ENCODE assay signal across 9 cellular contexts in genomic region chr17:44360826-44361225, GRCh38. TPM values are rescaled to one million over a fixed set of nuclear protein-coding genes. Genes with fewer than 3 reads are reported as not detected.
A peak's percentile ranks its signal among the peaks of the same experiment; 100 is the strongest.
DNase-seq lines count a peak whose midpoint lies in the region; ATAC-seq lines count a peak whose summit lies in the region.
"Had no signal": no experiment of that assay in that cellular context is flagged by ENCODE, and none has a peak within 500 bp of the region (broad histone marks: within the 10 kb centered on the region; RNA-seq: fewer than 3 reads in every experiment).

No MANE protein-coding gene starts in this region.

- DNase-seq in DMS 273 (lab: John Stamatoyannopoulos, UW; ENCODE audit: unreplicated experiment), result peak; percentile 67
- DNase-seq in DMS 273 treated with DMSO at 0.1 percent for 48 hours (lab: John Stamatoyannopoulos, UW), result no peak
- DNase-seq in ecto neural progenitor cell (ENCODE audit: low spot score), result peak; percentile 74
- DNase-seq in retina, result peak; percentile 89
- no peak for DNase-seq in activated naive CD4-positive, alpha-beta T cell treated with anti-CD3 and anti-CD28 coated beads, Interleukin-2, amount 50 U/mL, for 72 hours (ENCODE audit: low spot score in 2 of 2)
- DNase-seq in T-helper 17 cell, result no peak
- DNase-seq: activated CD4-positive, alpha-beta memory T cell treated with anti-CD3 and anti-CD28 coated beads, Interleukin-2, amount 10 ng/mL, durations not matched to agents 7 days and 5 days had no signal

- H3K4me1 Mint-ChIP-seq in T-helper 17 cell, result peaks cover 7% of the 10 kb centered on the region

- ATAC-seq in activated naive CD4-positive, alpha-beta T cell treated with anti-CD3 and anti-CD28 coated beads, Interleukin-2, amount 50 U/mL, for 72 hours, result no peak
- no peak for ATAC-seq in T-helper 17 cell
- ATAC-seq: body of pancreas, heart left ventricle had no signal

- no peak overlapping the region for H3K27ac Mint-ChIP-seq in activated naive CD4-positive, alpha-beta T cell treated with anti-CD3 and anti-CD28 coated beads, Interleukin-2, amount 50 U/mL, for 72 hours
- no peak overlapping the region for H3K27ac Mint-ChIP-seq in T-helper 17 cell
- H3K27ac Mint-ChIP-seq: activated CD4-positive, alpha-beta memory T cell treated with anti-CD3 and anti-CD28 coated beads, Interleukin-2, amount 10 ng/mL, durations not matched to agents 7 days and 5 days had no signal

- H3K9me3 ChIP-seq in T-helper 17 cell (ENCODE audit: control insufficient read depth, low read length, poor library complexity, severe bottlenecking), result no peaks in the 10 kb centered on the region
- H3K9me3 ChIP-seq: body of pancreas, heart left ventricle had no signal

- H3K4me3 Mint-ChIP-seq in T-helper 17 cell, result no peak overlapping the region
- H3K4me3 Mint-ChIP-seq: activated CD4-positive, alpha-beta memory T cell treated with anti-CD3 and anti-CD28 coated beads, Interleukin-2, amount 10 ng/mL, durations not matched to agents 7 days and 5 days had no signal

- no peaks in the 10 kb centered on the region for H3K9me3 Mint-ChIP-seq in activated naive CD4-positive, alpha-beta T cell treated with anti-CD3 and anti-CD28 coated beads, Interleukin-2, amount 50 U/mL, for 72 hours
- H3K9me3 Mint-ChIP-seq: activated CD4-positive, alpha-beta memory T cell treated with anti-CD3 and anti-CD28 coated beads, Interleukin-2, amount 10 ng/mL, durations not matched to agents 7 days and 5 days had no signal

- H3K36me3 Mint-ChIP-seq in activated naive CD4-positive, alpha-beta T cell treated with anti-CD3 and anti-CD28 coated beads, Interleukin-2, amount 50 U/mL, for 72 hours, result no peaks in the 10 kb centered on the region
- no peaks in the 10 kb centered on the region for H3K36me3 Mint-ChIP-seq in T-helper 17 cell (ENCODE audit: low read depth)

- H3K27me3 Mint-ChIP-seq in T-helper 17 cell, result peaks cover 24% of the 10 kb centered on the region

RNA-seq across cellular contexts. Expression of gene FAM171A2, which starts 2.8 kb away (rescaled TPM):
- under 1 TPM; 0.35 to 0.43 TPM for total RNA-seq in activated naive CD4-positive, alpha-beta T cell treated with anti-CD3 and anti-CD28 coated beads, Interleukin-2, amount 50 U/mL, for 72 hours
- under 1 TPM; 0.07 to 0.31 TPM for total RNA-seq in T-helper 17 cell

RNA-seq across cellular contexts. Expression of gene GRN, which starts 15.7 kb away (rescaled TPM):
- total RNA-seq in activated naive CD4-positive, alpha-beta T cell treated with anti-CD3 and anti-CD28 coated beads, Interleukin-2, amount 50 U/mL, for 72 hours, result 10 to 100 TPM; 65.0 to 73.0 TPM
- 10 to 100 TPM; 31.7 to 47.7 TPM for total RNA-seq in T-helper 17 cell

RNA-seq across cellular contexts. Expression of gene ITGA2B, which starts 28.6 kb away (rescaled TPM):
- total RNA-seq in activated naive CD4-positive, alpha-beta T cell treated with anti-CD3 and anti-CD28 coated beads, Interleukin-2, amount 50 U/mL, for 72 hours, result 1 to 10 TPM; 2.6 to 3.2 TPM
- total RNA-seq in T-helper 17 cell, result 100 to 1,000 TPM in 1 of 2 donors, 1 to 10 TPM in 1; 8.9 to 297 TPM

RNA-seq across cellular contexts. Expression of gene SLC25A39, which starts 36.2 kb away (rescaled TPM):
- total RNA-seq in activated naive CD4-positive, alpha-beta T cell treated with anti-CD3 and anti-CD28 coated beads, Interleukin-2, amount 50 U/mL, for 72 hours, result 100 to 1,000 TPM in 1 of 2 donors, 10 to 100 TPM in 1; 92.4 to 131 TPM
- 10 to 100 TPM; 75.9 to 76.5 TPM for total RNA-seq in T-helper 17 cell

RNA-seq across cellular contexts. Expression of gene RUNDC3A, which starts 52.4 kb away (rescaled TPM):
- 1 to 10 TPM; 1.0 to 1.9 TPM for total RNA-seq in activated naive CD4-positive, alpha-beta T cell treated with anti-CD3 and anti-CD28 coated beads, Interleukin-2, amount 50 U/mL, for 72 hours
- under 1 TPM; 0.37 to 0.55 TPM for total RNA-seq in T-helper 17 cell

Comparison
In these comparisons a context has a peak if more than half of its experiments do, and no peak if none do; other contexts are left out.
1. DNase-seq: peak in DMS 273 (single experiment), ecto neural progenitor cell (single experiment) and retina (single experiment); none in DMS 273 treated with DMSO at 0.1 percent for 48 hours (single experiment), activated naive CD4-positive, alpha-beta T cell treated with anti-CD3 and anti-CD28 coated beads, Interleukin-2, amount 50 U/mL, for 72 hours (0 of 2) and T-helper 17 cell (0 of 3).